ENCODE assay signal across 1 cellular context in the genomic region with DNA sequence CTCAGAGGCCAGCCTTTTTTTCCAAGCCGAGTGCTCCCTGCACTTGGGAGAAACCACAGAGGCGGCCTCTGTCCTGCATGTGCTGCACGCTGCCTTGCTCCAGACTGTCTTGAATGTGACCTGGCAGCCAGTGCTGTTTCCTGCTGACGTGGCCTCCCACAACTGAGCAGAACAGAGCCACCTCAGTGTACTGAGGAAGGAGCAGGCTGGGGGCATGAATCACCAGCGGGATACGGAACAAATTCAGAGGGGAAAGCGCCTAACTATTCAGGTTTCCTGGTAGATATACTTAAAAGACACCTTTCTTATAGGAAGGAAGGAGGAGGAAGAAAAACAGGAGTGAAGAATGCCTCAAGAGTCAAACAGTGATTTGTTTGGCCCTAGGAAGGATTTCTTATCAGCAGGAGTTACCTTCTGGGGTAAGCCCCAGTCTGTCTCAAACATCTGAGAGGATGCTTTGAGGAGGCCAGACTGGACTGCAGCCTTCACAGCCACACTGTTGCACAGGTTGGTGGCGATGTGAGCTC.
A peak's percentile ranks its signal among the peaks of the same experiment; 100 is the strongest.
TF ChIP-seq lines count a peak whose summit lies in the region.

No MANE protein-coding gene starts in this region.

TF ChIP-seq in Ishikawa, 13 proteins besides CTCF, POLR2A, EP300 and RAD21 (continued from another document):
- TF ChIP-seq, protein P1, sequence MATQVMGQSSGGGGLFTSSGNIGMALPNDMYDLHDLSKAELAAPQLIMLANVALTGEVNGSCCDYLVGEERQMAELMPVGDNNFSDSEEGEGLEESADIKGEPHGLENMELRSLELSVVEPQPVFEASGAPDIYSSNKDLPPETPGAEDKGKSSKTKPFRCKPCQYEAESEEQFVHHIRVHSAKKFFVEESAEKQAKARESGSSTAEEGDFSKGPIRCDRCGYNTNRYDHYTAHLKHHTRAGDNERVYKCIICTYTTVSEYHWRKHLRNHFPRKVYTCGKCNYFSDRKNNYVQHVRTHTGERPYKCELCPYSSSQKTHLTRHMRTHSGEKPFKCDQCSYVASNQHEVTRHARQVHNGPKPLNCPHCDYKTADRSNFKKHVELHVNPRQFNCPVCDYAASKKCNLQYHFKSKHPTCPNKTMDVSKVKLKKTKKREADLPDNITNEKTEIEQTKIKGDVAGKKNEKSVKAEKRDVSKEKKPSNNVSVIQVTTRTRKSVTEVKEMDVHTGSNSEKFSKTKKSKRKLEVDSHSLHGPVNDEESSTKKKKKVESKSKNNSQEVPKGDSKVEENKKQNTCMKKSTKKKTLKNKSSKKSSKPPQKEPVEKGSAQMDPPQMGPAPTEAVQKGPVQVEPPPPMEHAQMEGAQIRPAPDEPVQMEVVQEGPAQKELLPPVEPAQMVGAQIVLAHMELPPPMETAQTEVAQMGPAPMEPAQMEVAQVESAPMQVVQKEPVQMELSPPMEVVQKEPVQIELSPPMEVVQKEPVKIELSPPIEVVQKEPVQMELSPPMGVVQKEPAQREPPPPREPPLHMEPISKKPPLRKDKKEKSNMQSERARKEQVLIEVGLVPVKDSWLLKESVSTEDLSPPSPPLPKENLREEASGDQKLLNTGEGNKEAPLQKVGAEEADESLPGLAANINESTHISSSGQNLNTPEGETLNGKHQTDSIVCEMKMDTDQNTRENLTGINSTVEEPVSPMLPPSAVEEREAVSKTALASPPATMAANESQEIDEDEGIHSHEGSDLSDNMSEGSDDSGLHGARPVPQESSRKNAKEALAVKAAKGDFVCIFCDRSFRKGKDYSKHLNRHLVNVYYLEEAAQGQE (IDR thresholded peaks at IDR 0.05; ENCODE audit: low read depth), result no peak
- TF ChIP-seq EGR1 (IDR thresholded peaks at IDR 0.05) (no peak), TEAD4 (IDR thresholded peaks at IDR 0.05) (peak; percentile 70), ZBTB7A (IDR thresholded peaks at IDR 0.05; ENCODE audit: low read depth) (0 out of 2 replicates have a peak, but pooled peaks have one; percentile 52), FOXM1 (IDR thresholded peaks at IDR 0.05; ENCODE audit: borderline replicate concordance, low read depth) (peak; percentile 54; the same call in 1 of the 2 replicates), NFIC (IDR thresholded peaks at IDR 0.05) (peak; percentile 82), TCF12 (IDR thresholded peaks at IDR 0.05; ENCODE audit: low read depth) (peak; percentile 51; the same call in 1 of the 2 replicates)
- TF ChIP-seq, protein P2, sequence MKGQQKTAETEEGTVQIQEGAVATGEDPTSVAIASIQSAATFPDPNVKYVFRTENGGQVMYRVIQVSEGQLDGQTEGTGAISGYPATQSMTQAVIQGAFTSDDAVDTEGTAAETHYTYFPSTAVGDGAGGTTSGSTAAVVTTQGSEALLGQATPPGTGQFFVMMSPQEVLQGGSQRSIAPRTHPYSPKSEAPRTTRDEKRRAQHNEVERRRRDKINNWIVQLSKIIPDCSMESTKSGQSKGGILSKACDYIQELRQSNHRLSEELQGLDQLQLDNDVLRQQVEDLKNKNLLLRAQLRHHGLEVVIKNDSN (IDR thresholded peaks at IDR 0.05), result peak; percentile 38; the same call in 1 of the 2 replicates
